In the genomic region with DNA sequence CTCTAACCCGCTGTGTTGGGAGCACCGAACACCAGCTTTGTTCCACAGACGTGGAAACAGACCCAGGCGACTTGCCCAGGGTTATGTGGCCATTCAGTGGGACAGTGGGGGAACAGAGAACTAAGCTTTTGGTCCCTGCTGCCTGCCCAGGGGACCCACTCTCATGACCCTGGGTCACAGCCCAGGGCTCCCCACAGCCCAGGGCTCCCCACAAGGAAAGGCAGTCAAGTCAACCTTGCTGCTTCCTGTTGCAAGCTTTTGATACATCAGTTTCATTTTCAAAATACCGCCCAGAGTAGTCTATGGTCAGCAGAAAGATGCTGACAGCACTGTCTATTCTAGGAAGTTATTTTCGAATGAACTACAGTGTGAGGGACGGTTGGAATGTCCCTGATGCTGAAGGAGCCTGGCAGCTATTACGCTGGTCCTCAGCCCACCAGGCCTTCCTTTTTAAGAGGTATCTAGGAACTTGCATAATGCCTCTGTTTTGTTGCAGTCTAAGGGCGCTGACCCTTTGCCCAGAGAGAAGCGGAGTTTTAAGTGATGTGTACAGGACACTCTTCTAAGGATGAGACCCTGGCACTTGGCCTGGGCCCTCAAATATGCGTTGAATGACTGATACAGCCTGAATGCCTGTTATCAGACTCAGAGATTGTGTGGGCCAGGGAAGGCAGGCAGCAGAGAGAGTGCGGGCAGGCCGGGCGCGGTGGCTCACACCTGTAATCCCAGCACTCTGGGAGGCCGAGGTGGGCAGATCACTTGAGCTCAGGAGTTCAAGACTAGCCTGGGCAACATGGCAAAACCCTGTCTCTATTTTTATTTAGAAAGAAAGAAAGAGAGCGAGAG, we compare ENCODE assay signal across 8 cellular contexts. TPM values are rescaled to one million over a fixed set of nuclear protein-coding genes. Genes with fewer than 3 reads are reported as not detected.
A peak's percentile ranks its signal among the peaks of the same experiment; 100 is the strongest.
DNase-seq lines count a peak whose midpoint lies in the region; ATAC-seq and TF ChIP-seq lines count a peak whose summit lies in the region.

No MANE protein-coding gene starts in this region.

- H3K4me3 ChIP-seq in SJCRH30 = peak overlapping the region; percentile 50
- H3K4me3 ChIP-seq in neutrophil (ENCODE audit: low read depth in 1 of 2, low read length in 1 of 2) = peak overlapping the region; percentile 64 to 66

- H3K27ac Mint-ChIP-seq in endothelial cell (ENCODE audit: unreplicated experiment) = no peak overlapping the region

- peak overlapping the region; percentile 54 for H3K27ac ChIP-seq in C4-2B
- peak overlapping the region; percentile 46 for H3K27ac ChIP-seq in SJCRH30
- H3K27ac ChIP-seq in neutrophil = peak overlapping the region; percentile 80

- peak overlapping the region; percentile 62 for H3K4me3 Mint-ChIP-seq in endothelial cell (ENCODE audit: unreplicated experiment)

- H3K36me3 ChIP-seq in SJCRH30 (no peaks in the 10 kb centered on the region), neutrophil (no peaks in the 10 kb centered on the region)

- 0 out of 2 replicates have a peak, but pooled peaks cover 2% of the 10 kb centered on the region for H3K4me1 ChIP-seq in SJCRH30
- H3K4me1 ChIP-seq in neutrophil (ENCODE audit: control insufficient read depth in 1 of 2, insufficient read depth in 1 of 2, low read depth in 1 of 2, low read length in 1 of 2) = peaks cover 17 to 19% of the 10 kb centered on the region in 2 experiments

- H3K27me3 ChIP-seq in SJCRH30 (no peaks in the 10 kb centered on the region), neutrophil (no peaks in the 10 kb centered on the region)

- H3K9me3 ChIP-seq in SJCRH30 (replicated peaks) = no peaks in the 10 kb centered on the region
- H3K9me3 ChIP-seq in neutrophil = peaks cover 6% of the 10 kb centered on the region

- H3K27me3 Mint-ChIP-seq in endothelial cell (ENCODE audit: unreplicated experiment) = peaks cover 5% of the 10 kb centered on the region

- no peaks in the 10 kb centered on the region for H3K9me3 Mint-ChIP-seq in endothelial cell (ENCODE audit: unreplicated experiment)

- TF ChIP-seq CTCF in C4-2B (conservative IDR thresholded peaks at IDR 0.05) (no peak), endothelial cell (IDR thresholded peaks at IDR 0.05; ENCODE audit: unreplicated experiment) (no peak), neutrophil (IDR thresholded peaks at IDR 0.05) (no peak)

- peaks cover 4% of the 10 kb centered on the region for H3K36me3 Mint-ChIP-seq in endothelial cell (ENCODE audit: low read depth, unreplicated experiment)

- no peak for DNase-seq in SJCRH30
- DNase-seq in endothelial cell (ENCODE audit: low spot score) = no peak
- no peak for DNase-seq in HT-29 (ENCODE audit: low spot score)
- DNase-seq in stimulated activated CD4-positive, alpha-beta T cell treated with anti-CD3 and anti-CD28 coated beads, Interleukin-12 subunit alpha, Interleukin-12 subunit beta, amount 100 ng/mL, for 4 hours = no peak
- DNase-seq in NCI-H1930 (lab: John Stamatoyannopoulos, UW) = no peak

- ATAC-seq in GM21825 (IDR thresholded peaks at IDR 0.05; ENCODE audit: unreplicated experiment) = peak; percentile 47

- peaks cover 9% of the 10 kb centered on the region for H3K4me1 Mint-ChIP-seq in endothelial cell (ENCODE audit: unreplicated experiment)

RNA-seq across cellular contexts. Expression of a gene that starts 12.6 kb away (rescaled TPM):
- total RNA-seq in SJCRH30 (2014; rRNA removed; shearing (Covaris generic)) = 31.7 and 45.9 TPM in 2 replicates
- 93.5 TPM for total RNA-seq in endothelial cell (ENCODE audit: unreplicated experiment)
- total RNA-seq in HT-29 (2014; rRNA removed; shearing (Covaris generic)) = 3.8 and 7.4 TPM in 2 replicates
